Comparison of ENCODE assay signal across 16 cellular contexts in the genomic region with DNA sequence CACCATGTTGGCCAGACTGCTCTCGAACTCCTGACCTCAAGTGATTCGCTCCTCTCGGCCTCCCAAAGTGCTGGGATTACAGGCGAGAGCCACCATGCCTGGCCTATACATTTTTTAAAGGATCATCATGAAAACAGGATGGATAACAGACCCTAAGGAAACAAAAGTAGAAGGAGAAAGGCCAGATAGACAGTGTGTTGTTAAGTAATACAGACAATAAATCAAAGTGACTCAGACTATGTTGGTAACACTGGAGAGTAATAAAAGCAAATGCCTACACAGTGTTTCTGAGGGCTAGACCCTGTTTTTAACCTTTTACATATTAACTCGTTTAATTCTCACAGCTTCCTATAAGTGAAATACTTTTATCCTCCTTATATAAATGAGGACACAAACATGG.
DNase-seq lines count a peak whose midpoint lies in the region; ATAC-seq and TF ChIP-seq lines count a peak whose summit lies in the region.
"Had no signal": no experiment of that assay in that cellular context is flagged by ENCODE, and none has a peak within 500 bp of the region (broad histone marks: within the 10 kb centered on the region; RNA-seq: fewer than 3 reads in every experiment).

No MANE protein-coding gene starts in this region.

- no peak overlapping the region for H3K27ac ChIP-seq in DND-41 (ENCODE audit: low read length)
- H3K27ac ChIP-seq in RWPE2 (ENCODE audit: poor library complexity, severe bottlenecking): no peak overlapping the region
- peak overlapping the region; percentile 23 to 77 (median 64) for H3K27ac ChIP-seq in gastroesophageal sphincter
- peak overlapping the region in 4 of 5 donors; percentile 18 to 74 (median 32) for H3K27ac ChIP-seq in stomach

- TF ChIP-seq CTCF in DND-41 (IDR thresholded peaks at IDR 0.05; ENCODE audit: borderline replicate concordance, extremely low read depth, low read length, poor library complexity, severe bottlenecking): no peak
- no peak for TF ChIP-seq CTCF in RWPE2 (IDR thresholded peaks at IDR 0.05; ENCODE audit: poor library complexity, severe bottlenecking)
- TF ChIP-seq CTCF in gastroesophageal sphincter (IDR thresholded peaks at IDR 0.05): no peak
- TF ChIP-seq CTCF in stomach (IDR thresholded peaks at IDR 0.05): no peak

- no peaks in the 10 kb centered on the region for H4K20me1 ChIP-seq in DND-41 (ENCODE audit: insufficient read depth, low read length)

- peaks cover 8% of the 10 kb centered on the region for H3K4me1 ChIP-seq in DND-41 (ENCODE audit: insufficient read depth, low read length)
- no peaks in the 10 kb centered on the region for H3K4me1 ChIP-seq in RWPE2 (ENCODE audit: insufficient read depth, poor library complexity, severe bottlenecking)
- H3K4me1 ChIP-seq in gastroesophageal sphincter: peaks cover 0 to 42% (median 3%) of the 10 kb centered on the region in 3 donors
- H3K4me1 ChIP-seq in stomach: peaks cover 0 to 6% (median 0%) of the 10 kb centered on the region in 4 donors
- H3K4me1 ChIP-seq: BE2C had no signal

- DNase-seq in DND-41 (no peak), RWPE2 (ENCODE audit: low spot score) (no peak), stomach (no peak), left cardiac atrium (no peak), NCI-H187 (lab: John Stamatoyannopoulos, UW) (no peak), HCEC 1CT (no peak)
- DNase-seq: ACHN; BE2C; CD8-positive, alpha-beta T cell; KBM-7; NCI-H1092 treated with DMSO at 0.1 percent for 48 hours; NCI-H1694 treated with DMSO at 0.1 percent for 48 hours; NCI-H69; SHP77 had no signal

- H3K36me3 ChIP-seq in DND-41 (ENCODE audit: insufficient read depth, low read length) (no peaks in the 10 kb centered on the region), RWPE2 (ENCODE audit: low read depth) (no peaks in the 10 kb centered on the region), gastroesophageal sphincter (no peaks in the 10 kb centered on the region), stomach (no peaks in the 10 kb centered on the region)
- H3K36me3 ChIP-seq: BE2C had no signal

- no peak overlapping the region for H3K4me2 ChIP-seq in DND-41 (ENCODE audit: insufficient read depth, low read length)

- 40 to 80% methylated on average over 1 to 5 of the region's 5 CpGs for WGBS in gastroesophageal sphincter (ENCODE audit: low coverage in 1 of 2), 2 donors
- 72 to 86% (median 78%) methylated on average over 5 of the region's 5 CpGs for WGBS in stomach, 5 donors

- peak overlapping the region; percentile 10; the same call in 1 of the 2 replicates for H2AFZ ChIP-seq in DND-41 (ENCODE audit: low read depth, low read length)

- H3K27me3 ChIP-seq in DND-41 (ENCODE audit: insufficient read depth, low read length, poor library complexity) (no peaks in the 10 kb centered on the region), RWPE2 (ENCODE audit: insufficient read depth, poor library complexity, severe bottlenecking) (no peaks in the 10 kb centered on the region), gastroesophageal sphincter (no peaks in the 10 kb centered on the region), stomach (no peaks in the 10 kb centered on the region)
- H3K27me3 ChIP-seq: BE2C had no signal

- H3K9ac ChIP-seq in DND-41 (ENCODE audit: low read depth, low read length): no peak overlapping the region

- H3K9me3 ChIP-seq in DND-41 (ENCODE audit: insufficient read depth, low read length, severe bottlenecking): no peaks in the 10 kb centered on the region
- H3K9me3 ChIP-seq in RWPE2 (ENCODE audit: severe bottlenecking): no peaks in the 10 kb centered on the region
- H3K9me3 ChIP-seq in gastroesophageal sphincter: no peaks in the 10 kb centered on the region
- H3K9me3 ChIP-seq in stomach: no peaks in the 10 kb centered on the region
- H3K9me3 ChIP-seq: BE2C had no signal

- no peak for ATAC-seq in DND-41 (ENCODE audit: insufficient read depth, low read depth)
- ATAC-seq in RWPE2 (ENCODE audit: low read depth): peak; percentile 72
- peak; percentile 65 for ATAC-seq in gastroesophageal sphincter
- ATAC-seq in left cardiac atrium: no peak
- ATAC-seq: CD8-positive, alpha-beta T cell; Panc1 had no signal

- no peaks in the 10 kb centered on the region for H3K79me2 ChIP-seq in DND-41 (ENCODE audit: insufficient read depth, low read length)

- TF ChIP-seq POLR2A in gastroesophageal sphincter (IDR thresholded peaks at IDR 0.05): no peak
- TF ChIP-seq POLR2A in stomach (IDR thresholded peaks at IDR 0.05): no peak

- intact Hi-C loops in stomach (cut with DNase I; ENCODE audit: low total_unique reads): no loop called here
- intact Hi-C loops in left cardiac atrium (cut with DNase I): no loop called here

- H3K4me3 ChIP-seq in DND-41 (ENCODE audit: low read depth in 1 of 2, low read length in 2 of 2) (no peak overlapping the region), RWPE2 (ENCODE audit: severe bottlenecking) (no peak overlapping the region), gastroesophageal sphincter (no peak overlapping the region), stomach (no peak overlapping the region)

- TF ChIP-seq EP300 in gastroesophageal sphincter (IDR thresholded peaks at IDR 0.05) (no peak), stomach (IDR thresholded peaks at IDR 0.05) (no peak)

Comparison
In these comparisons a context has a peak if more than half of its experiments do, and no peak if none do; other contexts are left out.
1. ATAC-seq: peak in RWPE2 (single experiment) and gastroesophageal sphincter (single experiment); none in DND-41 (single experiment) and left cardiac atrium (0 of 2).
2. H3K27ac ChIP-seq: peak in gastroesophageal sphincter (4 of 4) and stomach (4 of 5); none in DND-41 (single experiment) and RWPE2 (single experiment).